21 cellular contexts compared by ENCODE assay signal in the genomic region with DNA sequence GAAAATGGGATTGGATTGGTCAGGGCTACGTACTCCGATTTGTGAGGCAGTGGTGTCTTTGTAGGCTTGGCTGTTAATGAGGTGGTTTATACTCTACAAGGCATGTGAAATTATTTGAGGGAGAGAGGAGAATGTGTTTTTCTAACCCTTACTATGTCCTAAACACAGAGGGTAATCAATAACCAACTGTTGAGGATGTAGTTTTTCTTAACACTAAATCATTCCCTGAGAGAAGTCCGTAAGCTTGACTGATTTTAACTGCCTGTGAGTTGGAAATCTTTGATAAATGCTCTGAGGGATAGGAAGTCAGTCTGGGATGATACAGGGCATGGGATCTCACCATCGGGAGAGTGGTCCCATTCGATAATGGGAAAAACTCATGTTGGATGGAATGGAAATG.
DNase-seq lines count a peak whose midpoint lies in the region; ATAC-seq, FAIRE-seq and TF ChIP-seq lines count a peak whose summit lies in the region.
"Had no signal": no experiment of that assay in that cellular context is flagged by ENCODE, and none has a peak within 500 bp of the region (broad histone marks: within the 10 kb centered on the region; RNA-seq: fewer than 3 reads in every experiment).

No MANE protein-coding gene starts in this region.

- no peaks in the 10 kb centered on the region for H3K27me3 ChIP-seq in endodermal cell (ENCODE audit: control insufficient read depth, insufficient read depth, low read length, poor library complexity, severe bottlenecking)
- no peaks in the 10 kb centered on the region for H3K27me3 ChIP-seq in subcutaneous abdominal adipose tissue (ENCODE audit: control insufficient read depth in 5 of 5, insufficient read depth in 4 of 5, low read length in 5 of 5)
- H3K27me3 ChIP-seq: BLaER1 treated with 17β-estradiol and CSF1 and Interleukin-3, amounts not matched to agents 10 nM and 100 nM had no signal

- H3K9me3 ChIP-seq in endodermal cell (ENCODE audit: control insufficient read depth, low read length) (no peaks in the 10 kb centered on the region), subcutaneous abdominal adipose tissue (ENCODE audit: control insufficient read depth in 5 of 5, low read length in 5 of 5) (no peaks in the 10 kb centered on the region)
- H3K9me3 ChIP-seq: BLaER1 treated with 17β-estradiol and CSF1 and Interleukin-3, amounts not matched to agents 10 nM and 100 nM had no signal

- H3K27ac ChIP-seq in endodermal cell (ENCODE audit: low read depth, low read length), result no peak overlapping the region
- peak overlapping the region; percentile 71 for H3K27ac ChIP-seq in subcutaneous abdominal adipose tissue (ENCODE audit: low read depth, low read length)
- H3K27ac ChIP-seq: BLaER1 treated with 17β-estradiol and CSF1 and Interleukin-3, amounts not matched to agents 10 nM and 100 nM had no signal

- no peaks in the 10 kb centered on the region for H3K36me3 ChIP-seq in endodermal cell (ENCODE audit: control insufficient read depth, insufficient read depth, low read length)
- H3K36me3 ChIP-seq in subcutaneous abdominal adipose tissue (ENCODE audit: control insufficient read depth in 5 of 5, insufficient read depth in 5 of 5, low read length in 5 of 5), result no peaks in the 10 kb centered on the region
- H3K36me3 ChIP-seq: BLaER1 treated with 17β-estradiol and CSF1 and Interleukin-3, amounts not matched to agents 10 nM and 100 nM had no signal

- FAIRE-seq in HTR-8/SVneo (lab: Jason Lieb, UNC), result peak; percentile 9
- FAIRE-seq: GM12892, GM18507, H54 had no signal

- TF ChIP-seq CTCF in endodermal cell (conservative IDR thresholded peaks at IDR 0.05), result no peak
- TF ChIP-seq CTCF in nephron (IDR thresholded peaks at IDR 0.05; ENCODE audit: unreplicated experiment in 3 of 3), result no peak

- H3K36me3 Mint-ChIP-seq in endodermal cell (ENCODE audit: low read depth), result no peaks in the 10 kb centered on the region
- H3K36me3 Mint-ChIP-seq in nephron (ENCODE audit: low read depth), result no peaks in the 10 kb centered on the region
- H3K36me3 Mint-ChIP-seq in natural killer cell treated with Interleukin-12 subunit alpha and Interleukin-12 subunit beta and Interleukin-15 and Interleukin-18, amount 100 ng/mL, for 72 hours, result no peaks in the 10 kb centered on the region
- H3K36me3 Mint-ChIP-seq: CD8-positive, alpha-beta T cell had no signal

- H3K4me1 ChIP-seq in endodermal cell (ENCODE audit: control insufficient read depth, insufficient read depth, low read length) (peaks cover 3% of the 10 kb centered on the region), subcutaneous abdominal adipose tissue (ENCODE audit: control insufficient read depth in 5 of 5, insufficient read depth in 5 of 5, low read length in 5 of 5) (peaks cover 5 to 63% (median 54%) of the 10 kb centered on the region in 5 donors)

- ATAC-seq in HG03175 (IDR thresholded peaks at IDR 0.05; ENCODE audit: unreplicated experiment) (no peak), GM21515 (IDR thresholded peaks at IDR 0.05; ENCODE audit: unreplicated experiment) (no peak)
- ATAC-seq in natural killer cell treated with Interleukin-12 subunit alpha and Interleukin-12 subunit beta and Interleukin-15 and Interleukin-18, amount 100 ng/mL, for 72 hours, result no peak
- ATAC-seq: CD8-positive, alpha-beta T cell; PC-3 had no signal

- H3K4me1 Mint-ChIP-seq in endodermal cell (peaks cover 23% of the 10 kb centered on the region), nephron (peaks cover 43% of the 10 kb centered on the region)
- no peaks in the 10 kb centered on the region for H3K4me1 Mint-ChIP-seq in natural killer cell treated with Interleukin-12 subunit alpha and Interleukin-12 subunit beta and Interleukin-15 and Interleukin-18, amount 100 ng/mL, for 72 hours (ENCODE audit: low read depth in 2 of 2)

- H3K4me3 ChIP-seq in endodermal cell (ENCODE audit: low read length) (no peak overlapping the region), subcutaneous abdominal adipose tissue (ENCODE audit: low read depth in 1 of 5, low read length in 5 of 5) (no peak overlapping the region)
- H3K4me3 ChIP-seq: BLaER1 treated with 17β-estradiol and CSF1 and Interleukin-3, amounts not matched to agents 10 nM and 100 nM had no signal

- 91 to 94% methylated on average over 2 to 5 of the region's 5 CpGs for WGBS in endodermal cell (ENCODE audit: insufficient coverage in 1 of 2, insufficient read length in 1 of 2), 2 experiments

- no peak overlapping the region for H3K4me3 Mint-ChIP-seq in endodermal cell
- H3K4me3 Mint-ChIP-seq in nephron, result no peak overlapping the region
- H3K4me3 Mint-ChIP-seq in natural killer cell treated with Interleukin-12 subunit alpha and Interleukin-12 subunit beta and Interleukin-15 and Interleukin-18, amount 100 ng/mL, for 72 hours, result no peak overlapping the region
- H3K4me3 Mint-ChIP-seq: CD8-positive, alpha-beta T cell had no signal

- no peak for DNase-seq in HTR-8/SVneo (ENCODE audit: insufficient read length, low spot score)
- DNase-seq in endodermal cell, result peak; percentile 42
- no peak for DNase-seq in natural killer cell treated with Interleukin-12 subunit alpha and Interleukin-12 subunit beta and Interleukin-15 and Interleukin-18, amount 100 ng/mL, for 72 hours (ENCODE audit: low spot score)
- DNase-seq in SKM-1 treated with dmso at 0.1 percent for 144 hours (lab: John Stamatoyannopoulos, UW; ENCODE audit: unreplicated experiment), result no peak
- DNase-seq: CD8-positive, alpha-beta T cell; DMS53; EL; NCI-H1417 treated with DMSO at 0.1 percent for 48 hours; NCI-H1930; NCI-H226; PC-3; RPMI8226; SHP77 treated with DMSO at 0.1 percent for 48 hours had no signal

- H3K27ac Mint-ChIP-seq in endodermal cell, result no peak overlapping the region
- H3K27ac Mint-ChIP-seq in nephron, result peak overlapping the region; percentile 17 to 92 (median 68)
- no peak overlapping the region for H3K27ac Mint-ChIP-seq in natural killer cell treated with Interleukin-12 subunit alpha and Interleukin-12 subunit beta and Interleukin-15 and Interleukin-18, amount 100 ng/mL, for 72 hours
- H3K27ac Mint-ChIP-seq: CD8-positive, alpha-beta T cell had no signal

- no peaks in the 10 kb centered on the region for H3K9me3 Mint-ChIP-seq in endodermal cell
- no peaks in the 10 kb centered on the region for H3K9me3 Mint-ChIP-seq in nephron
- no peaks in the 10 kb centered on the region for H3K9me3 Mint-ChIP-seq in natural killer cell treated with Interleukin-12 subunit alpha and Interleukin-12 subunit beta and Interleukin-15 and Interleukin-18, amount 100 ng/mL, for 72 hours
- H3K9me3 Mint-ChIP-seq: CD8-positive, alpha-beta T cell had no signal

- H3K27me3 Mint-ChIP-seq in endodermal cell (ENCODE audit: insufficient read depth), result no peaks in the 10 kb centered on the region
- peaks cover 27% of the 10 kb centered on the region for H3K27me3 Mint-ChIP-seq in nephron (ENCODE audit: low read depth)
- peaks cover 14 to 19% of the 10 kb centered on the region in 2 donors for H3K27me3 Mint-ChIP-seq in natural killer cell treated with Interleukin-12 subunit alpha and Interleukin-12 subunit beta and Interleukin-15 and Interleukin-18, amount 100 ng/mL, for 72 hours

- H3K9ac ChIP-seq in endodermal cell (ENCODE audit: extremely low read depth, low read length, poor library complexity, severe bottlenecking), result no peak overlapping the region
- H3K9ac ChIP-seq in subcutaneous abdominal adipose tissue (ENCODE audit: low read length in 5 of 5), result no peak overlapping the region
- H3K9ac ChIP-seq: BLaER1 treated with 17β-estradiol and CSF1 and Interleukin-3, amounts not matched to agents 10 nM and 100 nM had no signal

Comparison
In these comparisons a context has a peak if more than half of its experiments do, and no peak if none do; other contexts are left out.
1. H3K27ac Mint-ChIP-seq: peak in nephron (3 of 3); none in endodermal cell (single experiment) and natural killer cell treated with Interleukin-12 subunit alpha and Interleukin-12 subunit beta and Interleukin-15 and Interleukin-18, amount 100 ng/mL, for 72 hours (0 of 2).